Comparison of ENCODE assay signal across 9 cellular contexts in genomic region chr6:111845441-111845871, GRCh38. TPM values are rescaled to one million over a fixed set of nuclear protein-coding genes. Genes with fewer than 3 reads are reported as not detected.
DNase-seq lines count a peak whose midpoint lies in the region; ATAC-seq and TF ChIP-seq lines count a peak whose summit lies in the region.
"Had no signal": no experiment of that assay in that cellular context is flagged by ENCODE, and none has a peak within 500 bp of the region (broad histone marks: within the 10 kb centered on the region; RNA-seq: fewer than 3 reads in every experiment).

No MANE protein-coding gene starts in this region.

- ATAC-seq in GM19328 (IDR thresholded peaks at IDR 0.05; ENCODE audit: unreplicated experiment) (peak; percentile 26), HG03139 (IDR thresholded peaks at IDR 0.05; ENCODE audit: unreplicated experiment) (peak; percentile 37)

- H3K4me3 ChIP-seq in ectodermal cell (ENCODE audit: insufficient read depth, low read depth, low read length) = no peak overlapping the region
- H3K4me3 ChIP-seq: right lobe of liver had no signal

- peaks cover 2% of the 10 kb centered on the region for H3K36me3 ChIP-seq in ectodermal cell (ENCODE audit: control insufficient read depth, insufficient read depth, low read length)
- H3K36me3 ChIP-seq: right lobe of liver had no signal

- peak; percentile 57 for DNase-seq in CD1c-positive myeloid dendritic cell (ENCODE audit: extremely low spot score)
- no peak for DNase-seq in NCI-H2029 (lab: John Stamatoyannopoulos, UW)
- no peak for DNase-seq in nucleus accumbens (lab: John Stamatoyannopoulos, UW)
- no peak for DNase-seq in RWPE1 (ENCODE audit: low spot score)
- DNase-seq in superior temporal gyrus (ENCODE audit: extremely low spot score) = no peak
- DNase-seq: right lobe of liver had no signal

- no peaks in the 10 kb centered on the region for H3K9me3 ChIP-seq in ectodermal cell (ENCODE audit: control insufficient read depth, low read length)
- H3K9me3 ChIP-seq: right lobe of liver had no signal

- no peaks in the 10 kb centered on the region for H3K27me3 ChIP-seq in ectodermal cell (ENCODE audit: control insufficient read depth, insufficient read depth, low read length, poor library complexity, severe bottlenecking)
- H3K27me3 ChIP-seq: right lobe of liver had no signal

- peaks cover 84% of the 10 kb centered on the region for H3K4me1 ChIP-seq in ectodermal cell (ENCODE audit: control insufficient read depth, insufficient read depth, low read length)
- H3K4me1 ChIP-seq: right lobe of liver had no signal

- TF ChIP-seq CTCF in RWPE1 (conservative IDR thresholded peaks at IDR 0.05; ENCODE audit: low read depth) = no peak

- H3K27ac ChIP-seq in ectodermal cell (ENCODE audit: insufficient read depth, low read depth, low read length, poor library complexity, severe bottlenecking) = peak overlapping the region; percentile 80
- no peak overlapping the region for H3K27ac ChIP-seq in RWPE1
- H3K27ac ChIP-seq: right lobe of liver had no signal

- CTCF ChIA-PET in RWPE1 (lab: Yijun Ruan, JAX) = no interaction called here

- POLR2A ChIA-PET in RWPE1 (lab: Yijun Ruan, JAX; ENCODE audit: low non-redundant PET) = interaction anchor here (0.6 kb wide), 1 partner anchor 197 kb away, joined by 3 read pairs; no protein-coding TSS in a partner anchor

- 54 to 58% methylated on average over 8 of the region's 8 CpGs for WGBS in ectodermal cell, 2 experiments

RNA-seq across cellular contexts. Expression of gene FYN, which starts 27.8 kb away (rescaled TPM):
- polyA plus RNA-seq in ectodermal cell (2013, experiment 1 of 4) = 174 TPM
- polyA plus RNA-seq in ectodermal cell (2013, experiment 2 of 4) = 163 TPM
- 134 TPM for polyA plus RNA-seq in ectodermal cell (2013, experiment 3 of 4)
- 143 TPM for polyA plus RNA-seq in ectodermal cell (2013, experiment 4 of 4)
